Comparison of ENCODE assay signal across 10 cellular contexts in the genomic region with DNA sequence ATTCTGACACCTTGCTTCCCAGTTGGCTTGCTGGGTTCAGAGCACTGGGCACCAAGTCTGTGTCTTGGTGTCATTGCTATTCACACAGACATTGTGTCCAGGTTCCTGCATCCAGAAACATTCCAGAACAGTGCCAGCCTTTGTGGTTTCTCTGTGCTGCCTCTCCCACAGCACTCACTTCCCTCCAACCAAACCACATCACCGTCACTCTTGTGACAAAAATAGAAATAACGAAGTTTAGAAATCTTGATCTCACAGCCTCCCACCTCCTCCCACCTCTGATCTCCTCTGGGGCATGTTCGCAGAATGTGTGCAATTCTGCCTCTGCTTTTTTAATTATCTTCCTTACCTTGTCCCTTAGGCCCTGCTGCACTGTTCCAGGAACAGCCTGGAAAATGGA. TPM values are rescaled to one million over a fixed set of nuclear protein-coding genes. Genes with fewer than 3 reads are reported as not detected.
DNase-seq lines count a peak whose midpoint lies in the region; ATAC-seq and TF ChIP-seq lines count a peak whose summit lies in the region.
"Had no signal": no experiment of that assay in that cellular context is flagged by ENCODE, and none has a peak within 500 bp of the region (broad histone marks: within the 10 kb centered on the region; RNA-seq: fewer than 3 reads in every experiment).

No MANE protein-coding gene starts in this region.

- ATAC-seq in GM18502 (IDR thresholded peaks at IDR 0.05; ENCODE audit: poor library complexity, unreplicated experiment) (peak; percentile 55), HG03060 (IDR thresholded peaks at IDR 0.05; ENCODE audit: low read depth, unreplicated experiment) (peak; percentile 38)

- no peaks in the 10 kb centered on the region for H3K9me3 Mint-ChIP-seq in activated T-helper 1 cell treated with anti-CD3 and anti-CD28 coated beads, Interleukin-12 subunit alpha, Interleukin-12 subunit beta, Interleukin-2, Interleukin-4 antibody, amounts not matched to agents 30 ng/mL and 10 ng/mL and 1 ng/mL, durations not matched to agents 14 hours and 24 hours and 36 hours

- peaks cover 22% of the 10 kb centered on the region for H3K4me1 Mint-ChIP-seq in activated T-helper 1 cell treated with anti-CD3 and anti-CD28 coated beads, Interleukin-12 subunit alpha, Interleukin-12 subunit beta, Interleukin-2, Interleukin-4 antibody, amounts not matched to agents 30 ng/mL and 10 ng/mL and 1 ng/mL, durations not matched to agents 14 hours and 24 hours and 36 hours (ENCODE audit: low read depth)

- H3K27ac ChIP-seq in thyroid gland = no peak overlapping the region

- H3K27ac Mint-ChIP-seq in activated T-helper 1 cell treated with anti-CD3 and anti-CD28 coated beads, Interleukin-12 subunit alpha, Interleukin-12 subunit beta, Interleukin-2, Interleukin-4 antibody, amounts not matched to agents 30 ng/mL and 10 ng/mL and 1 ng/mL, durations not matched to agents 14 hours and 24 hours and 36 hours = peak overlapping the region; percentile 69

- WGBS in thyroid gland, 2 donors = 83 to 85% methylated on average over 3 of the region's 3 CpGs

- no peaks in the 10 kb centered on the region for H3K27me3 ChIP-seq in thyroid gland

- no peak for DNase-seq in activated T-helper 1 cell treated with anti-CD3 and anti-CD28 coated beads, Interleukin-12 subunit alpha, Interleukin-12 subunit beta, Interleukin-2, Interleukin-4 antibody, amounts not matched to agents 30 ng/mL and 10 ng/mL and 1 ng/mL, durations not matched to agents 14 hours and 24 hours and 36 hours (ENCODE audit: low spot score)
- DNase-seq in occipital lobe (lab: John Stamatoyannopoulos, UW) = peak; percentile 16
- DNase-seq in cerebellar cortex (ENCODE audit: low spot score) = no peak
- no peak for DNase-seq in thyroid gland
- no peak for DNase-seq in effector CD8-positive, alpha-beta T cell (lab: John Stamatoyannopoulos, UW)
- DNase-seq in NCI-H774 (lab: John Stamatoyannopoulos, UW) = no peak
- DNase-seq: NCI-H526 treated with DMSO at 0.1 percent for 48 hours had no signal

- TF ChIP-seq POLR2A in thyroid gland (IDR thresholded peaks at IDR 0.05) = no peak

- H3K36me3 ChIP-seq in thyroid gland = no peaks in the 10 kb centered on the region

- no peaks in the 10 kb centered on the region for H3K9me3 ChIP-seq in thyroid gland

- TF ChIP-seq CTCF in thyroid gland (IDR thresholded peaks at IDR 0.05) = no peak

- intact Hi-C loops in activated T-helper 1 cell treated with anti-CD3 and anti-CD28 coated beads, Interleukin-12 subunit alpha, Interleukin-12 subunit beta, Interleukin-2, Interleukin-4 antibody, amounts not matched to agents 30 ng/mL and 10 ng/mL and 1 ng/mL, durations not matched to agents 14 hours and 24 hours and 36 hours (cut with micrococcal nuclease) = loop anchor here (1.0 to 5.0 kb wide), 2 partner anchors 91 to 252 kb away; a partner anchor contains a TSS
- intact Hi-C loops in thyroid gland (cut with DNase I) = no loop called here

- H3K36me3 Mint-ChIP-seq in activated T-helper 1 cell treated with anti-CD3 and anti-CD28 coated beads, Interleukin-12 subunit alpha, Interleukin-12 subunit beta, Interleukin-2, Interleukin-4 antibody, amounts not matched to agents 30 ng/mL and 10 ng/mL and 1 ng/mL, durations not matched to agents 14 hours and 24 hours and 36 hours (ENCODE audit: low read depth) = no peaks in the 10 kb centered on the region

- H3K4me3 ChIP-seq in thyroid gland (replicated peaks in 1 of 3) = no peak overlapping the region

- H3K27me3 Mint-ChIP-seq in activated T-helper 1 cell treated with anti-CD3 and anti-CD28 coated beads, Interleukin-12 subunit alpha, Interleukin-12 subunit beta, Interleukin-2, Interleukin-4 antibody, amounts not matched to agents 30 ng/mL and 10 ng/mL and 1 ng/mL, durations not matched to agents 14 hours and 24 hours and 36 hours (ENCODE audit: insufficient read depth) = no peaks in the 10 kb centered on the region

- H3K4me3 Mint-ChIP-seq in activated T-helper 1 cell treated with anti-CD3 and anti-CD28 coated beads, Interleukin-12 subunit alpha, Interleukin-12 subunit beta, Interleukin-2, Interleukin-4 antibody, amounts not matched to agents 30 ng/mL and 10 ng/mL and 1 ng/mL, durations not matched to agents 14 hours and 24 hours and 36 hours = no peak overlapping the region

- no peaks in the 10 kb centered on the region for H3K4me1 ChIP-seq in thyroid gland

RNA-seq across cellular contexts. Expression of a gene that starts 8.8 kb away (rescaled TPM):
- total RNA-seq in activated T-helper 1 cell treated with anti-CD3 and anti-CD28 coated beads, Interleukin-12 subunit alpha, Interleukin-12 subunit beta, Interleukin-2, Interleukin-4 antibody, amounts not matched to agents 30 ng/mL and 10 ng/mL and 1 ng/mL, durations not matched to agents 14 hours and 24 hours and 36 hours = not detected in 2 replicates
- total RNA-seq in occipital lobe (0.16 TPM), thyroid gland (not detected)
- total RNA-seq: epithelial cell of proximal tubule had no signal
